1 cellular context compared by ENCODE assay signal in the genomic region with DNA sequence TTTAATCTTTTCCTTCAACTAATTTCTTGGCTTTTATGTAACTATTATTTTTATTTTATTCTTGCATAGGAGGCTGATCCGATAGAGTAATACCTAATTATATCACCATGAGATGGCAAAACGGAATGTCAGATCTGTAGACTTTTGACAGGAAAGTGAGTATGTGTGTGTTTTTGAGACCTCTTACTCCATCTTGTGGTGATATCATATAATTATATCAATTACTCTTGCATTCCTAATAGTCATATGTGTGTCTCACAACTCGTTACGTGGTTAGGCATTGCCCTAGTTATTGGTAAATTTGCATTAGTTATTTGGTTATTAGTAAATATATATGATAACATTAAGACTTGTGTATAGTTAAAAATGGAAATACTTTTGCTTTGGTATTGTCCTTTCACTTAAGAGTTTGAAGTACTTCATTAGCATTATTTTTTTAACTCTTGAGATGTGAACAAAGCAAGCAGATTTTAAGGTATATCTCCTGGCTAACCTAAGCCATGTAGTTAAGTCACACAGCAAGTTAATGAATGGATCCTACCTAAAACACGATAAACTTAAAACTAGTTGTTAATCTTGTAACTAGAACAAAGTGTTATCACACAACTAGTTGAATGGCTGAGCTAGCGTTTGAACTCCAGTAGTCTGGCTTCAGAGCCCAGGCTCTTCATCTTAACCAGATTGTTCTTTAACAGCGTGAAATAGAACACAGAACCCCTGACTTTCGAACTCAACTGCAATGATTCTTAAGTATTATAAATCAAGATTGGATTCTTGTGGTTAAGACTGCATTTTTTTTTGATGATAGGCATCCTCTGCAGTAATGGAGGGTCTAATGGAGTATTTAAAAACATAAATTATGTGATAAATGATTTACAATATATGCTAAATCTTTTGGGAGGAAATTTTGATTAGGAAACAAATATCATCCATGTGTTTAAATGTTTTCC.
TF ChIP-seq lines count a peak whose summit lies in the region.

No MANE protein-coding gene starts in this region.

TF ChIP-seq in GM23338, 12 proteins besides CTCF, POLR2A, EP300 and RAD21 (continued from another document):
- TF ChIP-seq, protein P1, sequence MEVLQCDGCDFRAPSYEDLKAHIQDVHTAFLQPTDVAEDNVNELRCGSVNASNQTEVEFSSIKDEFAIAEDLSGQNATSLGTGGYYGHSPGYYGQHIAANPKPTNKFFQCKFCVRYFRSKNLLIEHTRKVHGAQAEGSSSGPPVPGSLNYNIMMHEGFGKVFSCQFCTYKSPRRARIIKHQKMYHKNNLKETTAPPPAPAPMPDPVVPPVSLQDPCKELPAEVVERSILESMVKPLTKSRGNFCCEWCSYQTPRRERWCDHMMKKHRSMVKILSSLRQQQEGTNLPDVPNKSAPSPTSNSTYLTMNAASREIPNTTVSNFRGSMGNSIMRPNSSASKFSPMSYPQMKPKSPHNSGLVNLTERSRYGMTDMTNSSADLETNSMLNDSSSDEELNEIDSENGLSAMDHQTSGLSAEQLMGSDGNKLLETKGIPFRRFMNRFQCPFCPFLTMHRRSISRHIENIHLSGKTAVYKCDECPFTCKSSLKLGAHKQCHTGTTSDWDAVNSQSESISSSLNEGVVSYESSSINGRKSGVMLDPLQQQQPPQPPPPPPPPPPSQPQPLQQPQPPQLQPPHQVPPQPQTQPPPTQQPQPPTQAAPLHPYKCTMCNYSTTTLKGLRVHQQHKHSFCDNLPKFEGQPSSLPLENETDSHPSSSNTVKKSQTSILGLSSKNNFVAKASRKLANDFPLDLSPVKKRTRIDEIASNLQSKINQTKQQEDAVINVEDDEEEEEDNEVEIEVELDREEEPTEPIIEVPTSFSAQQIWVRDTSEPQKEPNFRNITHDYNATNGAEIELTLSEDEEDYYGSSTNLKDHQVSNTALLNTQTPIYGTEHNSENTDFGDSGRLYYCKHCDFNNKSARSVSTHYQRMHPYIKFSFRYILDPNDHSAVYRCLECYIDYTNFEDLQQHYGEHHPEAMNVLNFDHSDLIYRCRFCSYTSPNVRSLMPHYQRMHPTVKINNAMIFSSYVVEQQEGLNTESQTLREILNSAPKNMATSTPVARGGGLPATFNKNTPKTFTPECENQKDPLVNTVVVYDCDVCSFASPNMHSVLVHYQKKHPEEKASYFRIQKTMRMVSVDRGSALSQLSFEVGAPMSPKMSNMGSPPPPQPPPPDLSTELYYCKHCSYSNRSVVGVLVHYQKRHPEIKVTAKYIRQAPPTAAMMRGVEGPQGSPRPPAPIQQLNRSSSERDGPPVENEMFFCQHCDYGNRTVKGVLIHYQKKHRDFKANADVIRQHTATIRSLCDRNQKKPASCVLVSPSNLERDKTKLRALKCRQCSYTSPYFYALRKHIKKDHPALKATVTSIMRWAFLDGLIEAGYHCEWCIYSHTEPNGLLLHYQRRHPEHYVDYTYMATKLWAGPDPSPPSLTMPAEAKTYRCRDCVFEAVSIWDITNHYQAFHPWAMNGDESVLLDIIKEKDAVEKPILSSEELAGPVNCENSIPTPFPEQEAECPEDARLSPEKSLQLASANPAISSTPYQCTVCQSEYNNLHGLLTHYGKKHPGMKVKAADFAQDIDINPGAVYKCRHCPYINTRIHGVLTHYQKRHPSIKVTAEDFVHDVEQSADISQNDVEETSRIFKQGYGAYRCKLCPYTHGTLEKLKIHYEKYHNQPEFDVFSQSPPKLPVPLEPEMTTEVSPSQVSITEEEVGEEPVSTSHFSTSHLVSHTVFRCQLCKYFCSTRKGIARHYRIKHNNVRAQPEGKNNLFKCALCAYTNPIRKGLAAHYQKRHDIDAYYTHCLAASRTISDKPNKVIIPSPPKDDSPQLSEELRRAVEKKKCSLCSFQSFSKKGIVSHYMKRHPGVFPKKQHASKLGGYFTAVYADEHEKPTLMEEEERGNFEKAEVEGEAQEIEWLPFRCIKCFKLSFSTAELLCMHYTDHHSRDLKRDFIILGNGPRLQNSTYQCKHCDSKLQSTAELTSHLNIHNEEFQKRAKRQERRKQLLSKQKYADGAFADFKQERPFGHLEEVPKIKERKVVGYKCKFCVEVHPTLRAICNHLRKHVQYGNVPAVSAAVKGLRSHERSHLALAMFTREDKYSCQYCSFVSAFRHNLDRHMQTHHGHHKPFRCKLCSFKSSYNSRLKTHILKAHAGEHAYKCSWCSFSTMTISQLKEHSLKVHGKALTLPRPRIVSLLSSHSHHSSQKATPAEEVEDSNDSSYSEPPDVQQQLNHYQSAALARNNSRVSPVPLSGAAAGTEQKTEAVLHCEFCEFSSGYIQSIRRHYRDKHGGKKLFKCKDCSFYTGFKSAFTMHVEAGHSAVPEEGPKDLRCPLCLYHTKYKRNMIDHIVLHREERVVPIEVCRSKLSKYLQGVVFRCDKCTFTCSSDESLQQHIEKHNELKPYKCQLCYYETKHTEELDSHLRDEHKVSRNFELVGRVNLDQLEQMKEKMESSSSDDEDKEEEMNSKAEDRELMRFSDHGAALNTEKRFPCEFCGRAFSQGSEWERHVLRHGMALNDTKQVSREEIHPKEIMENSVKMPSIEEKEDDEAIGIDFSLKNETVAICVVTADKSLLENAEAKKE (CRISPR knock-in tag; IDR thresholded peaks at IDR 0.05), result no peak
- TF ChIP-seq JUNB (IDR thresholded peaks at IDR 0.05; ENCODE audit: unreplicated experiment), result no peak
- no peak for TF ChIP-seq STAT1 (IDR thresholded peaks at IDR 0.05; ENCODE audit: unreplicated experiment)
- no peak for TF ChIP-seq CREB1 (CRISPR knock-in tag; IDR thresholded peaks at IDR 0.05; ENCODE audit: low read depth)
TF ChIP-seq in GM23338: peak in this region for 0.
